10 cellular contexts compared by ENCODE assay signal in genomic region chr4:83340692-83341343, GRCh38. TPM values are rescaled to one million over a fixed set of nuclear protein-coding genes. Genes with fewer than 3 reads are reported as not detected.
DNase-seq lines count a peak whose midpoint lies in the region; ATAC-seq and TF ChIP-seq lines count a peak whose summit lies in the region.
"Had no signal": no experiment of that assay in that cellular context is flagged by ENCODE, and none has a peak within 500 bp of the region (broad histone marks: within the 10 kb centered on the region; RNA-seq: fewer than 3 reads in every experiment).

No MANE protein-coding gene starts in this region.

- ATAC-seq in GM21529 (IDR thresholded peaks at IDR 0.05; ENCODE audit: unreplicated experiment), result peak; percentile 70

- peaks cover 15 to 38% of the 10 kb centered on the region in 2 donors for H3K27me3 Mint-ChIP-seq in CD8-positive, alpha-beta memory T cell
- H3K27me3 Mint-ChIP-seq: dendritic cell treated with granulocyte-macrophage colony-stimulating factor and Interleukin-4, amounts not matched to agents 40 ng/mL and 50 ng/mL, for 4 days had no signal

- POLR2A ChIA-PET in CD8-positive, alpha-beta memory T cell (lab: Charles Lee), result no interaction called here

- peaks cover 14% of the 10 kb centered on the region for H3K4me1 ChIP-seq in CD8-positive, alpha-beta memory T cell (ENCODE audit: insufficient read depth, low read length)
- peaks cover 0 to under 1% (median 0%) of the 10 kb centered on the region in 4 donors for H3K4me1 ChIP-seq in esophagus muscularis mucosa

- H3K9me3 ChIP-seq in CD8-positive, alpha-beta memory T cell (ENCODE audit: low read length), result no peaks in the 10 kb centered on the region
- H3K9me3 ChIP-seq in esophagus muscularis mucosa, result peaks cover 0 to 17% (median 5%) of the 10 kb centered on the region in 4 donors

- H3K27ac Mint-ChIP-seq in CD8-positive, alpha-beta memory T cell, result peak overlapping the region in 4 of 8 donors; percentile 7 to 55 (median 50)
- H3K27ac Mint-ChIP-seq: activated B cell treated with CpG ODN at 0.5 μM for 24 hours; dendritic cell treated with granulocyte-macrophage colony-stimulating factor and Interleukin-4, amounts not matched to agents 40 ng/mL and 50 ng/mL, for 4 days had no signal

- 23% methylated on average over 2 of the region's 2 CpGs for WGBS in esophagus muscularis mucosa

- H3K9me3 Mint-ChIP-seq in CD8-positive, alpha-beta memory T cell, result peaks cover 7 to 14% (median 9%) of the 10 kb centered on the region in 5 donors

- intact Hi-C loops in head of caudate nucleus (cut with DNase I), result no loop called here
- intact Hi-C loops in esophagus muscularis mucosa (cut with DNase I), result no loop called here

- peaks cover 0 to 5% (median 0%) of the 10 kb centered on the region in 3 donors for H3K36me3 Mint-ChIP-seq in CD8-positive, alpha-beta memory T cell

- no peaks in the 10 kb centered on the region for H3K27me3 ChIP-seq in CD8-positive, alpha-beta memory T cell (ENCODE audit: insufficient read depth, low read length, poor library complexity, severe bottlenecking)
- H3K27me3 ChIP-seq in esophagus muscularis mucosa, result peaks cover 0 to 30% (median 0%) of the 10 kb centered on the region in 4 donors

- H3K4me3 Mint-ChIP-seq in CD8-positive, alpha-beta memory T cell, result peak overlapping the region in 6 of 7 donors; percentile 12 to 55 (median 29)
- H3K4me3 Mint-ChIP-seq: activated B cell treated with CpG ODN at 0.5 μM for 24 hours; dendritic cell treated with granulocyte-macrophage colony-stimulating factor and Interleukin-4, amounts not matched to agents 40 ng/mL and 50 ng/mL, for 4 days had no signal

- no peaks in the 10 kb centered on the region for H3K36me3 ChIP-seq in CD8-positive, alpha-beta memory T cell (ENCODE audit: insufficient read depth, low read length)
- no peaks in the 10 kb centered on the region for H3K36me3 ChIP-seq in esophagus muscularis mucosa

- peak; percentile 3 to 60 (median 49) for DNase-seq in CD8-positive, alpha-beta memory T cell
- peak; percentile 1 for DNase-seq in NCI-H2107 (lab: John Stamatoyannopoulos, UW)
- peak; percentile 7 for DNase-seq in activated naive CD8-positive, alpha-beta T cell treated with anti-CD3 and anti-CD28 coated beads, Interleukin-2, amount 50 U/mL, for 16 hours (ENCODE audit: low read depth, low spot score)
- no peak for DNase-seq in GM19240 (ENCODE audit: insufficient read length, low spot score)
- no peak for DNase-seq in head of caudate nucleus
- DNase-seq in esophagus muscularis mucosa (ENCODE audit: extremely low spot score), result no peak
- no peak for DNase-seq in OCI-M2 (lab: John Stamatoyannopoulos, UW; ENCODE audit: unreplicated experiment)
- DNase-seq: activated B cell treated with CpG ODN at 0.5 μM for 24 hours had no signal

- no peak for TF ChIP-seq CTCF in esophagus muscularis mucosa (IDR thresholded peaks at IDR 0.05)

- peaks cover 18 to 30% (median 26%) of the 10 kb centered on the region in 3 donors for H3K4me1 Mint-ChIP-seq in CD8-positive, alpha-beta memory T cell
- H3K4me1 Mint-ChIP-seq: activated B cell treated with CpG ODN at 0.5 μM for 24 hours had no signal

- no peak overlapping the region for H3K4me3 ChIP-seq in CD8-positive, alpha-beta memory T cell (ENCODE audit: low read length)
- no peak overlapping the region for H3K4me3 ChIP-seq in esophagus muscularis mucosa

- CTCF ChIA-PET in CD8-positive, alpha-beta memory T cell (lab: Charles Lee), result no interaction called here

- no peak for TF ChIP-seq POLR2A in esophagus muscularis mucosa (IDR thresholded peaks at IDR 0.05; ENCODE audit: low read depth)

- no peak for TF ChIP-seq EP300 in esophagus muscularis mucosa (IDR thresholded peaks at IDR 0.05)

- H3K27ac ChIP-seq in CD8-positive, alpha-beta memory T cell (ENCODE audit: low read depth, low read length), result no peak overlapping the region
- no peak overlapping the region for H3K27ac ChIP-seq in esophagus muscularis mucosa (replicated peaks in 1 of 4)

RNA-seq across cellular contexts. Expression of gene HPSE, which starts 6.2 kb away (rescaled TPM):
- 10 to 100 TPM; 10.6 to 10.9 TPM for total RNA-seq in CD8-positive, alpha-beta memory T cell
- 4.1 TPM for polyA plus RNA-seq in CD8-positive, alpha-beta memory T cell
- total RNA-seq in esophagus muscularis mucosa, result 1 to 10 TPM in 1 of 4 donors, under 1 TPM in 3; 0.42 to 1.5 (median 0.88) TPM

RNA-seq across cellular contexts. Expression of gene COQ2, which starts 56.2 kb away (rescaled TPM):
- 10 to 100 TPM; 23.6 to 24.3 TPM for total RNA-seq in CD8-positive, alpha-beta memory T cell
- polyA plus RNA-seq in CD8-positive, alpha-beta memory T cell, result 7.5 TPM
- total RNA-seq in esophagus muscularis mucosa, result 1 to 10 TPM; 4.6 to 6.5 (median 5.4) TPM

Comparison
In these comparisons a context has a peak if more than half of its experiments do, and no peak if none do; other contexts are left out.
1. DNase-seq: peak in CD8-positive, alpha-beta memory T cell (5 of 5), NCI-H2107 (single experiment) and activated naive CD8-positive, alpha-beta T cell treated with anti-CD3 and anti-CD28 coated beads, Interleukin-2, amount 50 U/mL, for 16 hours (single experiment); none in GM19240 (single experiment), head of caudate nucleus (0 of 42), esophagus muscularis mucosa (single experiment) and OCI-M2 (single experiment).
2. RNA of gene HPSE, which starts 6.2 kb away (total RNA-seq): 10.6 to 10.9 TPM in CD8-positive, alpha-beta memory T cell; 0.42 to 1.5 TPM in esophagus muscularis mucosa; every median in the first group is over 4 times any median in the second.